Comparison of ENCODE assay signal across 23 cellular contexts in the genomic region with DNA sequence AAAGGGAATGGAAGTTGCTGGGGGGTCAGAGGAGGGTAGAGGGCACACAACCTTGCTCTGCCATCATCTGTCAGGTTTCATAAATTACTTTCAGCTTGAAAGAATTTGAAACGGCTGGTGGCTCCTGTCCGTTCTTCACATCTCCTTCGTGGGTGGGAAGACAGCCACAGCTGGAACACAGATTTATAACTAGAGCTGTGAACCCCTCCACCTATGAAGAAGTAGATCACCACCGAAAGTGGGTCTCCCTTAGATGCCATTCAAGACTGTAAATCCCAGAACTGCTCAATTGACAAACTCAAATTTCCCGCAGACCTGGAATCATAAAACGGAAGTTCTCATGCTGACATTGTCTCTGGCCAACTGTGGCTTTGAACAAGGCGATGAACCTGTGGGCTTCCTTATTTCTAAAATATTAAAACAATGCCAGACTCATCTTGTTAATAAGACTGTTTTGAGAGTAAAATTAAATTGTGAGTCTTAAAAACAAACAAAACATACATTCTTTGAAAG.
A peak's percentile ranks its signal among the peaks of the same experiment; 100 is the strongest.
DNase-seq lines count a peak whose midpoint lies in the region; ATAC-seq, FAIRE-seq and TF ChIP-seq lines count a peak whose summit lies in the region.
"Had no signal": no experiment of that assay in that cellular context is flagged by ENCODE, and none has a peak within 500 bp of the region (broad histone marks: within the 10 kb centered on the region; RNA-seq: fewer than 3 reads in every experiment).

No MANE protein-coding gene starts in this region.

- SMC1A ChIA-PET in GM12878 (lab: Charles Lee; ENCODE audit: uncharacterized antibody, unreplicated experiment) = interaction anchor here (0.7 to 3.8 kb wide), 3 partner anchors 10 to 18 kb away, joined by 3 to 21 read pairs (median 4); no protein-coding TSS in a partner anchor

- CTCF ChIA-PET in A549 (lab: Yijun Ruan, JAX) = no interaction called here
- CTCF ChIA-PET in GM12878 (lab: Yijun Ruan, JAX) = interaction anchor here (1.4 kb wide), 1 partner anchor 29 kb away, joined by 3 read pairs; no protein-coding TSS in a partner anchor

- no peaks in the 10 kb centered on the region for H3K79me2 ChIP-seq in GM12878 (ENCODE audit: control insufficient read depth, insufficient read depth, low read length)

- H3K9me3 ChIP-seq in A549 = no peaks in the 10 kb centered on the region
- no peaks in the 10 kb centered on the region; the same call in 2 of the 3 replicates for H3K9me3 ChIP-seq in GM12878 (replicated peaks; ENCODE audit: control insufficient read depth, insufficient read depth, low read length)
- H3K9me3 ChIP-seq in mucosa of stomach (ENCODE audit: control insufficient read depth, low read length) = no peaks in the 10 kb centered on the region
- H3K9me3 ChIP-seq: BE2C had no signal

- H2AFZ ChIP-seq in GM12878 (ENCODE audit: control insufficient read depth, low read depth, low read length) = no peak overlapping the region
- H2AFZ ChIP-seq: GM23248 had no signal

- BruUV-seq in GM12878 (replicated peaks; lab: Mats Ljungman, UMichigan) = no TSS peak

- TF ChIP-seq POLR2A in A549 (IDR thresholded peaks at IDR 0.05; ENCODE audit: low read length) (no peak), GM12878 (IDR thresholded peaks at IDR 0.05; ENCODE audit: low read depth, low read length) (no peak)

- DNase-seq in A549 (ENCODE audit: low read depth in 1 of 2, low spot score in 1 of 2) (no peak), GM12878 (ENCODE audit: low read depth, low spot score) (no peak), left kidney (ENCODE audit: low read depth, low spot score) (peak; percentile 61), NCI-H748 treated with DMSO at 0.1 percent for 48 hours (lab: John Stamatoyannopoulos, UW) (no peak), head of caudate nucleus (no peak)
- no peak for DNase-seq in stimulated activated CD4-positive, alpha-beta T cell treated with anti-CD3 and anti-CD28 coated beads, Interleukin-4, amount 100 ng/mL, for 1 hour
- DNase-seq in activated CD8-positive, alpha-beta memory T cell treated with anti-CD3 and anti-CD28 coated beads, Interleukin-2, amount 50 U/mL, for 48 hours = no peak
- DNase-seq: BE2C; CD4-positive, alpha-beta memory T cell; DND-41; GM23248; HCEC 1CT; KG1; NCI-H1436; NCI-H2029; NCI-H2171; NCI-H446; OCI-M1 had no signal

- H3K4me2 ChIP-seq in A549 (peak overlapping the region; percentile 60), GM12878 (ENCODE audit: control insufficient read depth, insufficient read depth) (no peak overlapping the region)

- TF ChIP-seq CTCF in A549 (IDR thresholded peaks at IDR 0.05) = no peak
- no peak for TF ChIP-seq CTCF in GM12878 (IDR thresholded peaks at IDR 0.05 in 2 of 3, conservative IDR thresholded peaks at IDR 0.05 in 1 of 3; ENCODE audit: control insufficient read depth in 2 of 3, extremely low read depth in 1 of 3, insufficient read depth in 1 of 3, low read depth in 3 of 3, low read length in 3 of 3)

- FAIRE-seq in A549 (lab: Jason Lieb, UNC) = no peak
- no peak for FAIRE-seq in GM12878 (lab: Jason Lieb, UNC)
- FAIRE-seq: D721Med, G401.6 had no signal

- 3% methylated on average over 7 of the region's 7 CpGs for WGBS in A549 (ENCODE audit: missing lambda C conversion rate)
- 41% methylated on average over 7 of the region's 7 CpGs for WGBS in GM12878 (ENCODE audit: insufficient coverage, insufficient replicate concordance, low lambda C conversion rate, missing lambda C conversion rate)

- no peak for TF ChIP-seq RAD21 in A549 (conservative IDR thresholded peaks at IDR 0.05 in 1 of 2, IDR thresholded peaks at IDR 0.05 in 1 of 2)
- TF ChIP-seq RAD21 in GM12878 (IDR thresholded peaks at IDR 0.05; ENCODE audit: insufficient read depth, low read depth, low read length) = no peak

- POLR2A ChIA-PET in A549 (lab: Yijun Ruan, JAX) = no interaction called here
- POLR2A ChIA-PET in GM12878 (lab: Charles Lee) = no interaction called here

- H4K20me1 ChIP-seq in GM12878 (ENCODE audit: control insufficient read depth, insufficient read depth) = no peaks in the 10 kb centered on the region

- no peak for ATAC-seq in A549
- no peak; the same call in 2 of the 3 replicates for ATAC-seq in GM12878

- no peak for TF ChIP-seq EP300 in A549 (IDR thresholded peaks at IDR 0.05)
- TF ChIP-seq EP300 in GM12878 (IDR thresholded peaks at IDR 0.05; ENCODE audit: borderline replicate concordance in 1 of 2, control insufficient read depth in 1 of 2, low read depth in 2 of 2, low read length in 2 of 2) = no peak

- no peak overlapping the region for H3K9ac ChIP-seq in GM12878 (ENCODE audit: control insufficient read depth, insufficient read depth, low read length)
- peak overlapping the region; percentile 29 for H3K9ac ChIP-seq in mucosa of stomach (ENCODE audit: low read length)
- H3K9ac ChIP-seq: GM23248 had no signal

- no peak overlapping the region for H3K27ac ChIP-seq in A549
- no peak overlapping the region for H3K27ac ChIP-seq in GM12878 (ENCODE audit: control insufficient read depth, insufficient read depth)
- H3K27ac ChIP-seq: 22Rv1, GM23248, RWPE1 had no signal

- H3K4me1 ChIP-seq in A549 = no peaks in the 10 kb centered on the region
- H3K4me1 ChIP-seq in GM12878 (ENCODE audit: control insufficient read depth, insufficient read depth, low read length) = no peaks in the 10 kb centered on the region
- H3K4me1 ChIP-seq in mucosa of stomach (ENCODE audit: control insufficient read depth, insufficient read depth, low read length) = peaks cover 12% of the 10 kb centered on the region
- H3K4me1 ChIP-seq: BE2C had no signal

- H3K27me3 ChIP-seq in GM12878 (replicated peaks in 1 of 2; ENCODE audit: control insufficient read depth in 2 of 2, insufficient read depth in 2 of 2, low read length in 1 of 2) (no peaks in the 10 kb centered on the region), mucosa of stomach (ENCODE audit: control insufficient read depth, insufficient read depth, low read length) (no peaks in the 10 kb centered on the region)
- H3K27me3 ChIP-seq: BE2C had no signal

- 0 out of 3 replicates have a peak overlapping the region, but pooled peaks have one; percentile 18 for H3K4me3 ChIP-seq in A549
- H3K4me3 ChIP-seq in GM12878 = no peak overlapping the region
- no peak overlapping the region for H3K4me3 ChIP-seq in mucosa of stomach (ENCODE audit: low read length)
- H3K4me3 ChIP-seq: GM23248 had no signal

- intact Hi-C loops in GM12878 (cut with micrococcal nuclease; ENCODE audit: unreplicated experiment) = no loop called here
- intact Hi-C loops in head of caudate nucleus (cut with DNase I) = no loop called here

- no peaks in the 10 kb centered on the region for H3K36me3 ChIP-seq in GM12878 (ENCODE audit: control insufficient read depth in 2 of 2, insufficient read depth in 2 of 2, low read length in 1 of 2)
- no peaks in the 10 kb centered on the region for H3K36me3 ChIP-seq in mucosa of stomach (ENCODE audit: control insufficient read depth, insufficient read depth, low read length)
- H3K36me3 ChIP-seq: BE2C had no signal

- RAD21 ChIA-PET in GM12878 (lab: Charles Lee; ENCODE audit: unreplicated experiment) = no interaction called here

- in situ Hi-C loops in GM12878 (cut with MboI) = no loop called here

TF ChIP-seq in A549, 52 proteins besides CTCF, POLR2A, EP300 and RAD21:
- TF ChIP-seq, protein P1, sequence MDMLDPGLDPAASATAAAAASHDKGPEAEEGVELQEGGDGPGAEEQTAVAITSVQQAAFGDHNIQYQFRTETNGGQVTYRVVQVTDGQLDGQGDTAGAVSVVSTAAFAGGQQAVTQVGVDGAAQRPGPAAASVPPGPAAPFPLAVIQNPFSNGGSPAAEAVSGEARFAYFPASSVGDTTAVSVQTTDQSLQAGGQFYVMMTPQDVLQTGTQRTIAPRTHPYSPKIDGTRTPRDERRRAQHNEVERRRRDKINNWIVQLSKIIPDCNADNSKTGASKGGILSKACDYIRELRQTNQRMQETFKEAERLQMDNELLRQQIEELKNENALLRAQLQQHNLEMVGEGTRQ (IDR thresholded peaks at IDR 0.05) = no peak
- TF ChIP-seq TP53 (CRISPR knock-in tag; IDR thresholded peaks at IDR 0.05) = no peak
- TF ChIP-seq GATA3 (IDR thresholded peaks at IDR 0.05; ENCODE audit: borderline replicate concordance) = no peak
TF ChIP-seq in A549: peak in this region for 0.

TF ChIP-seq in GM12878, 131 proteins besides CTCF, POLR2A, EP300 and RAD21:
- TF ChIP-seq NFYA (IDR thresholded peaks at IDR 0.05; ENCODE audit: borderline replicate concordance, low read depth, low read length) = no peak
- TF ChIP-seq BMI1 (IDR thresholded peaks at IDR 0.05; ENCODE audit: borderline replicate concordance) = 0 out of 2 replicates have a peak, but pooled peaks have one; percentile 6
- TF ChIP-seq GABPA (IDR thresholded peaks at IDR 0.05; ENCODE audit: low read depth) = no peak
- no peak for TF ChIP-seq POU2F2 (IDR thresholded peaks at IDR 0.05; ENCODE audit: borderline replicate concordance, low read depth, low read length)
- no peak for TF ChIP-seq NFIC (IDR thresholded peaks at IDR 0.05; ENCODE audit: low read depth, low read length)
- no peak for TF ChIP-seq CBFB (IDR thresholded peaks at IDR 0.05; ENCODE audit: low read depth)
- no peak for TF ChIP-seq SIN3A (IDR thresholded peaks at IDR 0.05; ENCODE audit: low read depth, low read length)
